In genomic region chr10:12606461-12606860, GRCh38 we compare ENCODE assay signal across 8 cellular contexts.
DNase-seq lines count a peak whose midpoint lies in the region; ATAC-seq and TF ChIP-seq lines count a peak whose summit lies in the region.
"Had no signal": no experiment of that assay in that cellular context is flagged by ENCODE, and none has a peak within 500 bp of the region (broad histone marks: within the 10 kb centered on the region; RNA-seq: fewer than 3 reads in every experiment).

No MANE protein-coding gene starts in this region.

- H3K4me2 ChIP-seq in IMR-90 (ENCODE audit: low read depth, low read length), result no peak overlapping the region

- H3K36me3 Mint-ChIP-seq in activated T-helper 2 cell treated with anti-CD3 and anti-CD28 coated beads, Interferon-gamma antibody, Interleukin-2, Interleukin-4, amounts not matched to agents 10 μg/mL and 5 μg/mL and 100 μg/mL, durations not matched to agents 14 hours and 24 hours and 36 hours (ENCODE audit: low read depth), result no peaks in the 10 kb centered on the region
- peaks cover 0 to 17% of the 10 kb centered on the region in 2 donors for H3K36me3 Mint-ChIP-seq in naive B cell

- H3K27ac ChIP-seq in IMR-90 (ENCODE audit: insufficient read depth, low read length), result no peak overlapping the region

- no peak overlapping the region for H4K8ac ChIP-seq in IMR-90 (ENCODE audit: low read depth in 2 of 2, low read length in 2 of 2)

- H3K27me3 Mint-ChIP-seq in activated T-helper 2 cell treated with anti-CD3 and anti-CD28 coated beads, Interferon-gamma antibody, Interleukin-2, Interleukin-4, amounts not matched to agents 10 μg/mL and 5 μg/mL and 100 μg/mL, durations not matched to agents 14 hours and 24 hours and 36 hours (ENCODE audit: low read depth), result no peaks in the 10 kb centered on the region
- no peaks in the 10 kb centered on the region for H3K27me3 Mint-ChIP-seq in naive B cell

- TF ChIP-seq CTCF in IMR-90 (conservative IDR thresholded peaks at IDR 0.05; ENCODE audit: low read depth, low read length), result no peak

- no peak overlapping the region for H2AK5ac ChIP-seq in IMR-90 (ENCODE audit: low read depth, low read length)

- H2BK120ac ChIP-seq in IMR-90 (ENCODE audit: low read depth, low read length), result no peak overlapping the region

- no peak overlapping the region for H2BK5ac ChIP-seq in IMR-90 (ENCODE audit: low read depth, low read length, poor library complexity, severe bottlenecking)

- H2AFZ ChIP-seq in IMR-90 (replicated peaks; ENCODE audit: low read length, poor library complexity), result no peak overlapping the region

- no peak overlapping the region for H3K14ac ChIP-seq in IMR-90 (replicated peaks; ENCODE audit: low read depth, low read length)

- no TSS peak for BruUV-seq in IMR-90 (replicated peaks; lab: Mats Ljungman, UMichigan)

- H3K9me3 ChIP-seq in IMR-90 (ENCODE audit: control insufficient read depth, insufficient read depth, low read length), result no peaks in the 10 kb centered on the region

- H3K4me1 ChIP-seq in IMR-90 (ENCODE audit: control insufficient read depth, insufficient read depth, low read length), result peaks cover 8% of the 10 kb centered on the region; the same call in 1 of the 2 replicates

- 67% methylated on average over 3 of the region's 12 CpGs; no CpG with 5 or more reads in 1 of the 2 experiments for WGBS in IMR-90 (ENCODE audit: extremely low coverage in 2 of 2, insufficient read length in 1 of 2), 2 experiments

- H3K79me1 ChIP-seq in IMR-90 (ENCODE audit: low read depth in 1 of 2, low read length in 2 of 2), result no peaks in the 10 kb centered on the region

- ATAC-seq in IMR-90 (ENCODE audit: low read depth), result no peak
- ATAC-seq in naive B cell (ENCODE audit: low read depth in 2 of 2), result peak in 1 of 2 donors; percentile 13

- H3K18ac ChIP-seq in IMR-90 (ENCODE audit: low read depth, low read length), result no peak overlapping the region; the same call in 1 of the 2 replicates

- in situ Hi-C loops in Caki2 (cut with HindIII; ENCODE audit: low pct_unique_long_range_greater_than_20kb, low sequenced_read_pairs) (no loop called here), IMR-90 (cut with MboI; ENCODE audit: low sequenced_read_pairs) (no loop called here)

- H3K4me1 Mint-ChIP-seq in activated T-helper 2 cell treated with anti-CD3 and anti-CD28 coated beads, Interferon-gamma antibody, Interleukin-2, Interleukin-4, amounts not matched to agents 10 μg/mL and 5 μg/mL and 100 μg/mL, durations not matched to agents 14 hours and 24 hours and 36 hours (ENCODE audit: low read depth), result peaks cover 19% of the 10 kb centered on the region
- H3K4me1 Mint-ChIP-seq in naive B cell, result peaks cover 44 to 71% (median 57%) of the 10 kb centered on the region in 3 donors

- H4K5ac ChIP-seq in IMR-90 (ENCODE audit: low read depth, low read length), result peak overlapping the region; percentile 40; the same call in 1 of the 2 replicates

- CTCF ChIA-PET in IMR-90 (lab: Yijun Ruan, JAX), result no interaction called here

- H2AK9ac ChIP-seq in IMR-90 (replicated peaks; ENCODE audit: low read depth, low read length, poor library complexity), result no peak overlapping the region

- no peaks in the 10 kb centered on the region for H3K9me1 ChIP-seq in IMR-90 (ENCODE audit: insufficient read depth, low read length)

- intact Hi-C loops in IMR-90 (cut with micrococcal nuclease), result no loop called here
- intact Hi-C loops in activated T-helper 2 cell treated with anti-CD3 and anti-CD28 coated beads, Interferon-gamma antibody, Interleukin-2, Interleukin-4, amounts not matched to agents 10 μg/mL and 5 μg/mL and 100 μg/mL, durations not matched to agents 14 hours and 24 hours and 36 hours (cut with micrococcal nuclease), result no loop called here

- no peak overlapping the region for H3K23ac ChIP-seq in IMR-90 (ENCODE audit: low read depth, low read length)

- no peaks in the 10 kb centered on the region for H3K9me3 Mint-ChIP-seq in activated T-helper 2 cell treated with anti-CD3 and anti-CD28 coated beads, Interferon-gamma antibody, Interleukin-2, Interleukin-4, amounts not matched to agents 10 μg/mL and 5 μg/mL and 100 μg/mL, durations not matched to agents 14 hours and 24 hours and 36 hours
- H3K9me3 Mint-ChIP-seq in naive B cell, result no peaks in the 10 kb centered on the region

- H3K36me3 ChIP-seq in IMR-90 (ENCODE audit: control insufficient read depth, insufficient read depth, low read length), result no peaks in the 10 kb centered on the region

- POLR2A ChIA-PET in IMR-90 (lab: Charles Lee; ENCODE audit: unreplicated experiment), result no interaction called here

- H3K4me3 ChIP-seq in IMR-90 (ENCODE audit: insufficient read depth, low read depth, low read length), result no peak overlapping the region

- DNase-seq in Caki2 (ENCODE audit: low read depth) (peak; percentile 43), IMR-90 (no peak), naive B cell (no peak), globus pallidus (ENCODE audit: low spot score) (no peak), SW480 (ENCODE audit: low spot score) (no peak), SKM-1 treated with dmso at 0.1 percent for 144 hours (lab: John Stamatoyannopoulos, UW; ENCODE audit: unreplicated experiment) (no peak)
- no peak for DNase-seq in activated T-helper 2 cell treated with anti-CD3 and anti-CD28 coated beads, Interferon-gamma antibody, Interleukin-2, Interleukin-4, amounts not matched to agents 10 μg/mL and 5 μg/mL and 100 μg/mL, durations not matched to agents 14 hours and 24 hours and 36 hours (ENCODE audit: low spot score)
- DNase-seq: HFFc6 had no signal

- no peak overlapping the region for H3K9ac ChIP-seq in IMR-90 (ENCODE audit: low read depth, low read length)

- H4K91ac ChIP-seq in IMR-90 (ENCODE audit: insufficient read depth, low read depth, low read length), result no peak overlapping the region

- peak overlapping the region; percentile 97 for H3K27ac Mint-ChIP-seq in activated T-helper 2 cell treated with anti-CD3 and anti-CD28 coated beads, Interferon-gamma antibody, Interleukin-2, Interleukin-4, amounts not matched to agents 10 μg/mL and 5 μg/mL and 100 μg/mL, durations not matched to agents 14 hours and 24 hours and 36 hours
- H3K27ac Mint-ChIP-seq in naive B cell, result peak overlapping the region in 4 of 6 donors; percentile 90 to 97 (median 96)
- H3K27ac Mint-ChIP-seq: HFFc6 had no signal

- no peak for TF ChIP-seq POLR2A in IMR-90 (IDR thresholded peaks at IDR 0.05; ENCODE audit: low read depth, low read length)

- no peaks in the 10 kb centered on the region for H3K27me3 ChIP-seq in IMR-90 (ENCODE audit: control insufficient read depth, insufficient read depth, low read length)

- peak overlapping the region; percentile 72 for H3K4me3 Mint-ChIP-seq in activated T-helper 2 cell treated with anti-CD3 and anti-CD28 coated beads, Interferon-gamma antibody, Interleukin-2, Interleukin-4, amounts not matched to agents 10 μg/mL and 5 μg/mL and 100 μg/mL, durations not matched to agents 14 hours and 24 hours and 36 hours (ENCODE audit: low read depth)
- peak overlapping the region; percentile 75 to 97 (median 88) for H3K4me3 Mint-ChIP-seq in naive B cell

- no peak overlapping the region for H2BK20ac ChIP-seq in IMR-90 (ENCODE audit: low read depth, low read length)

- H3K56ac ChIP-seq in IMR-90 (ENCODE audit: extremely low read depth, insufficient read depth, low read length), result no peak overlapping the region

- no peak overlapping the region for H2BK15ac ChIP-seq in IMR-90 (ENCODE audit: low read depth, low read length)

- dilution Hi-C loops in IMR-90 (cut with HindIII; ENCODE audit: low sequenced_read_pairs, unreplicated experiment), result no loop called here

- no peaks in the 10 kb centered on the region for H4K20me1 ChIP-seq in IMR-90 (ENCODE audit: insufficient read depth, low read length)

- no peak overlapping the region for H3K4ac ChIP-seq in IMR-90 (ENCODE audit: low read depth, low read length)

- no peak for TF ChIP-seq RAD21 in IMR-90 (IDR thresholded peaks at IDR 0.05; ENCODE audit: low read length)

TF ChIP-seq in IMR-90, 13 proteins besides CTCF, POLR2A, EP300 and RAD21:
- no peak for TF ChIP-seq CEBPB (IDR thresholded peaks at IDR 0.05; ENCODE audit: low read depth, low read length)
- TF ChIP-seq NFE2L2 (IDR thresholded peaks at IDR 0.05; ENCODE audit: low read depth, low read length), result no peak
- no peak for TF ChIP-seq MAFK (IDR thresholded peaks at IDR 0.05; ENCODE audit: low read depth, low read length)
- no peak for TF ChIP-seq RCOR1 (IDR thresholded peaks at IDR 0.05; ENCODE audit: insufficient replicate concordance, low read length)
- TF ChIP-seq ELK1 (IDR thresholded peaks at IDR 0.05; ENCODE audit: borderline replicate concordance, low read depth, low read length), result no peak
- no peak for TF ChIP-seq RFX5 (IDR thresholded peaks at IDR 0.05; ENCODE audit: low read depth, low read length)
- no peak for TF ChIP-seq MAZ (IDR thresholded peaks at IDR 0.05; ENCODE audit: borderline replicate concordance, low read depth, low read length)
- no peak for TF ChIP-seq MXI1 (IDR thresholded peaks at IDR 0.05; ENCODE audit: borderline replicate concordance, low read depth, low read length)
- TF ChIP-seq BHLHE40 (IDR thresholded peaks at IDR 0.05; ENCODE audit: low read depth, low read length), result no peak
- no peak for TF ChIP-seq SMC3 (IDR thresholded peaks at IDR 0.05; ENCODE audit: low read depth, low read length)
- TF ChIP-seq FOS (IDR thresholded peaks at IDR 0.05; ENCODE audit: low read depth, low read length), result no peak
- no peak for TF ChIP-seq USF2 (IDR thresholded peaks at IDR 0.05; ENCODE audit: low read depth, low read length)
- no peak for TF ChIP-seq CHD1 (IDR thresholded peaks at IDR 0.05; ENCODE audit: low read depth, low read length)
